ENCODE assay signal across 9 cellular contexts in genomic region chr20:60056345-60057122, GRCh38.
DNase-seq lines count a peak whose midpoint lies in the region; ATAC-seq and TF ChIP-seq lines count a peak whose summit lies in the region.
"Had no signal": no experiment of that assay in that cellular context is flagged by ENCODE, and none has a peak within 500 bp of the region (broad histone marks: within the 10 kb centered on the region; RNA-seq: fewer than 3 reads in every experiment).

No MANE protein-coding gene starts in this region.

- H3K27me3 Mint-ChIP-seq in CD8-positive, alpha-beta T cell (ENCODE audit: low read depth), result no peaks in the 10 kb centered on the region
- H3K27me3 Mint-ChIP-seq in activated CD8-positive, alpha-beta T cell treated with anti-CD3 and anti-CD28 coated beads, Interleukin-2, amount 10 ng/mL, durations not matched to agents 7 days and 5 days (ENCODE audit: low read depth), result peaks cover 7% of the 10 kb centered on the region

- CTCF ChIA-PET in CD8-positive, alpha-beta T cell (lab: Charles Lee), result interaction anchor here (0.6 to 3.5 kb wide), 15 partner anchors 10 to 1204 kb away, joined by 3 to 39 read pairs (median 4); no protein-coding TSS in a partner anchor
- CTCF ChIA-PET in activated CD8-positive, alpha-beta T cell treated with anti-CD3 and anti-CD28 coated beads, Interleukin-2, amount 10 ng/mL, durations not matched to agents 7 days and 5 days (lab: Charles Lee), result interaction anchor here (0.7 to 4.1 kb wide), 27 partner anchors 9 to 1207 kb away, joined by 3 to 47 read pairs (median 5); partner anchors contain the start of genes FAM217B and PPP1R3D

- H3K9me3 ChIP-seq in CD8-positive, alpha-beta T cell (ENCODE audit: low read length), result no peaks in the 10 kb centered on the region
- H3K9me3 ChIP-seq in KOPT-K1 (ENCODE audit: insufficient read depth, low read length, poor library complexity, severe bottlenecking) (no peaks in the 10 kb centered on the region), mononuclear cell (ENCODE audit: low read depth, low read length) (no peaks in the 10 kb centered on the region)

- peaks cover 46% of the 10 kb centered on the region for H3K4me1 ChIP-seq in CD8-positive, alpha-beta T cell (ENCODE audit: insufficient read depth, low read length)
- H3K4me1 ChIP-seq in mononuclear cell (ENCODE audit: insufficient read depth, low read length), result peaks cover 87% of the 10 kb centered on the region

- peak overlapping the region; percentile 70 for H3K4me3 Mint-ChIP-seq in CD8-positive, alpha-beta T cell
- peak overlapping the region; percentile 75 for H3K4me3 Mint-ChIP-seq in activated CD8-positive, alpha-beta T cell treated with anti-CD3 and anti-CD28 coated beads, Interleukin-2, amount 10 ng/mL, durations not matched to agents 7 days and 5 days

- no peaks in the 10 kb centered on the region for H3K36me3 ChIP-seq in CD8-positive, alpha-beta T cell (ENCODE audit: insufficient read depth, low read length)
- H3K36me3 ChIP-seq in KOPT-K1 (ENCODE audit: insufficient read depth, low read length), result peaks cover 5% of the 10 kb centered on the region; the same call in 1 of the 2 replicates

- H3K4me1 Mint-ChIP-seq in CD8-positive, alpha-beta T cell (ENCODE audit: low read depth), result peaks cover 46% of the 10 kb centered on the region
- peaks cover 51% of the 10 kb centered on the region for H3K4me1 Mint-ChIP-seq in activated CD8-positive, alpha-beta T cell treated with anti-CD3 and anti-CD28 coated beads, Interleukin-2, amount 10 ng/mL, durations not matched to agents 7 days and 5 days (ENCODE audit: low read depth)

- ATAC-seq in CD8-positive, alpha-beta T cell, result no peak
- peak; percentile 25 for ATAC-seq in activated CD8-positive, alpha-beta T cell treated with anti-CD3 and anti-CD28 coated beads, Interleukin-2, amount 10 ng/mL, durations not matched to agents 7 days and 5 days

- intact Hi-C loops in CD8-positive, alpha-beta T cell (cut with DNase I, micrococcal nuclease), result loop anchor here (1.0 to 10.0 kb wide), 8 partner anchors 109 to 1840 kb away; partner anchors contain the start of genes FAM217B (in 1 of the 2) and PPP1R3D (in 1 of the 2)

- no peaks in the 10 kb centered on the region for H3K36me3 Mint-ChIP-seq in CD8-positive, alpha-beta T cell
- no peaks in the 10 kb centered on the region for H3K36me3 Mint-ChIP-seq in activated CD8-positive, alpha-beta T cell treated with anti-CD3 and anti-CD28 coated beads, Interleukin-2, amount 10 ng/mL, durations not matched to agents 7 days and 5 days (ENCODE audit: low read depth)

- no peak overlapping the region for H3K4me3 ChIP-seq in CD8-positive, alpha-beta T cell (ENCODE audit: low read depth, low read length)
- H3K4me3 ChIP-seq in mononuclear cell (ENCODE audit: low read length), result peak overlapping the region; percentile 34

- DNase-seq in CD8-positive, alpha-beta T cell, result no peak
- peak; percentile 32 for DNase-seq in activated CD8-positive, alpha-beta T cell treated with anti-CD3 and anti-CD28 coated beads, Interleukin-2, amount 10 ng/mL, durations not matched to agents 7 days and 5 days
- no peak for DNase-seq in DMS114 treated with DMSO at 0.1 percent for 48 hours (lab: John Stamatoyannopoulos, UW; ENCODE audit: unreplicated experiment)
- DNase-seq in SW480 (ENCODE audit: low spot score), result no peak
- DNase-seq in activated CD4-positive, CD25-positive, alpha-beta regulatory T cell treated with anti-CD3 and anti-CD28 coated beads, Interleukin-2, amount 50 U/mL, for 72 hours, result no peak
- DNase-seq in DMS79 (lab: John Stamatoyannopoulos, UW), result no peak
- DNase-seq: T1000 had no signal

- H3K9me3 Mint-ChIP-seq in CD8-positive, alpha-beta T cell, result no peaks in the 10 kb centered on the region
- H3K9me3 Mint-ChIP-seq in activated CD8-positive, alpha-beta T cell treated with anti-CD3 and anti-CD28 coated beads, Interleukin-2, amount 10 ng/mL, durations not matched to agents 7 days and 5 days (ENCODE audit: insufficient read depth), result no peaks in the 10 kb centered on the region

- POLR2A ChIA-PET in CD8-positive, alpha-beta T cell (lab: Charles Lee), result interaction anchor here (0.6 kb wide), 1 partner anchor 281 kb away, joined by 3 read pairs; no protein-coding TSS in a partner anchor
- POLR2A ChIA-PET in activated CD8-positive, alpha-beta T cell treated with anti-CD3 and anti-CD28 coated beads, Interleukin-2, amount 10 ng/mL, durations not matched to agents 7 days and 5 days (lab: Charles Lee), result interaction anchor here (0.5 to 1.3 kb wide), 2 partner anchors 85 to 116 kb away, joined by 3 to 7 read pairs; partner anchors contain the start of genes FAM217B and PPP1R3D

- TF ChIP-seq CTCF in CD8-positive, alpha-beta T cell (IDR thresholded peaks at IDR 0.05), result no peak

- H3K27ac Mint-ChIP-seq in CD8-positive, alpha-beta T cell, result peak overlapping the region; percentile 81
- peak overlapping the region; percentile 89 for H3K27ac Mint-ChIP-seq in activated CD8-positive, alpha-beta T cell treated with anti-CD3 and anti-CD28 coated beads, Interleukin-2, amount 10 ng/mL, durations not matched to agents 7 days and 5 days

- H3K27ac ChIP-seq in CD8-positive, alpha-beta T cell (ENCODE audit: low read depth, low read length), result no peak overlapping the region
- H3K27ac ChIP-seq in KOPT-K1 (ENCODE audit: low read depth, low read length, poor library complexity, severe bottlenecking), result peak overlapping the region; percentile 99

- no peaks in the 10 kb centered on the region for H3K27me3 ChIP-seq in CD8-positive, alpha-beta T cell (ENCODE audit: insufficient read depth, low read length)
- H3K27me3 ChIP-seq in mononuclear cell (ENCODE audit: insufficient read depth, low read length), result no peaks in the 10 kb centered on the region
